In genomic region chr2:214604861-214605260, GRCh38 we compare ENCODE assay signal across 20 cellular contexts.
DNase-seq lines count a peak whose midpoint lies in the region; ATAC-seq and TF ChIP-seq lines count a peak whose summit lies in the region.
"Had no signal": no experiment of that assay in that cellular context is flagged by ENCODE, and none has a peak within 500 bp of the region (broad histone marks: within the 10 kb centered on the region; RNA-seq: fewer than 3 reads in every experiment).

No MANE protein-coding gene starts in this region.

- H3K36me3 ChIP-seq in PC-3 (ENCODE audit: low read depth, low read length): no peaks in the 10 kb centered on the region
- H3K36me3 ChIP-seq in upper lobe of right lung: no peaks in the 10 kb centered on the region
- H3K36me3 ChIP-seq: cardiac muscle cell, uterus had no signal

- intact Hi-C loops in PC-3 (cut with micrococcal nuclease): no loop called here
- intact Hi-C loops in upper lobe of right lung (cut with DNase I): no loop called here

- H3K9me2 ChIP-seq in PC-3 (replicated peaks; ENCODE audit: low read length): no peaks in the 10 kb centered on the region

- H3K4me2 ChIP-seq in PC-3 (ENCODE audit: low read length): no peak overlapping the region

- no peaks in the 10 kb centered on the region for H3F3A ChIP-seq in PC-3 (ENCODE audit: low read length, unreplicated experiment)

- H2AFZ ChIP-seq in PC-3 (ENCODE audit: low read length): no peak overlapping the region

- no peak overlapping the region for H3K4me3 ChIP-seq in PC-3 (ENCODE audit: low read length)
- H3K4me3 ChIP-seq in fibroblast of pulmonary artery (replicated peaks; ENCODE audit: low read depth, low read length): no peak overlapping the region
- H3K4me3 ChIP-seq in upper lobe of right lung: no peak overlapping the region
- H3K4me3 ChIP-seq: cardiac muscle cell, uterus had no signal

- in situ Hi-C loops in G401 (cut with HindIII; ENCODE audit: low sequenced_read_pairs): no loop called here

- H3K4me1 ChIP-seq in PC-3 (ENCODE audit: insufficient read depth, low read length) (no peaks in the 10 kb centered on the region), upper lobe of right lung (no peaks in the 10 kb centered on the region)
- H3K4me1 ChIP-seq: uterus had no signal

- no peak for ATAC-seq in PC-3
- peak; percentile 51 for ATAC-seq in upper lobe of right lung
- ATAC-seq in HG03571 (IDR thresholded peaks at IDR 0.05; ENCODE audit: unreplicated experiment): no peak
- ATAC-seq: activated CD8-positive, alpha-beta T cell treated with anti-CD3 and anti-CD28 coated beads, Interleukin-2, amount 10 ng/mL, durations not matched to agents 7 days and 5 days; activated T-cell treated with anti-CD3 and anti-CD28 coated beads, Interleukin-2, amount 50 U/mL, for 72 hours; HCT116; naive thymus-derived CD8-positive, alpha-beta T cell had no signal

- BruUV-seq in PC-3 (replicated peaks; lab: Mats Ljungman, UMichigan): no TSS peak

- H3K9me3 ChIP-seq in PC-3 (ENCODE audit: low read length) (no peaks in the 10 kb centered on the region), upper lobe of right lung (no peaks in the 10 kb centered on the region)
- H3K9me3 ChIP-seq: uterus had no signal

- TF ChIP-seq CTCF in PC-3 (conservative IDR thresholded peaks at IDR 0.05; ENCODE audit: low read depth, low read length) (no peak), fibroblast of pulmonary artery (IDR thresholded peaks at IDR 0.05; ENCODE audit: low read length, missing control alignments) (no peak), upper lobe of right lung (IDR thresholded peaks at IDR 0.05) (no peak)

- H3K27ac ChIP-seq in PC-3 (ENCODE audit: low read length): no peak overlapping the region
- H3K27ac ChIP-seq in upper lobe of right lung: no peak overlapping the region
- H3K27ac ChIP-seq: cardiac muscle cell, uterus had no signal

- DNase-seq in ELR (ENCODE audit: low read depth): peak; percentile 67
- peak; percentile 35 for DNase-seq in PC-3
- peak; percentile 6 for DNase-seq in fibroblast of pulmonary artery (ENCODE audit: low read depth)
- no peak for DNase-seq in upper lobe of right lung
- no peak for DNase-seq in G401 (ENCODE audit: low spot score)
- no peak for DNase-seq in islet precursor cell
- DNase-seq: activated B cell treated with CpG ODN at 0.5 μM for 24 hours; activated CD8-positive, alpha-beta T cell treated with anti-CD3 and anti-CD28 coated beads, Interleukin-2, amount 10 ng/mL, durations not matched to agents 7 days and 5 days; activated T-cell treated with anti-CD3 and anti-CD28 coated beads, Interleukin-2, amount 50 U/mL, for 72 hours; DMS79 treated with DMSO at 0.1 percent for 48 hours; naive thymus-derived CD8-positive, alpha-beta T cell; NCI-H1105 treated with DMSO at 0.1 percent for 48 hours; NCI-H526; Right ventricle myocardium superior; small intestine; stimulated activated CD4-positive, alpha-beta T cell treated with anti-CD3 and anti-CD28 coated beads, Interleukin-4, amount 100 ng/mL, for 24 hours; uterus had no signal

- CTCF ChIA-PET in PC-3 (lab: Charles Lee): no interaction called here

- no peaks in the 10 kb centered on the region for H4K20me1 ChIP-seq in PC-3 (ENCODE audit: low read length)

- H3K27me3 ChIP-seq in PC-3 (ENCODE audit: low read length): no peaks in the 10 kb centered on the region
- H3K27me3 ChIP-seq in upper lobe of right lung: no peaks in the 10 kb centered on the region
- H3K27me3 ChIP-seq: cardiac muscle cell, uterus had no signal

- H3K79me2 ChIP-seq in PC-3 (ENCODE audit: low read length): no peaks in the 10 kb centered on the region

- no peak overlapping the region for H3K9ac ChIP-seq in PC-3 (ENCODE audit: low read length)

- POLR2A ChIA-PET in PC-3 (lab: Charles Lee; ENCODE audit: unreplicated experiment): interaction anchor here (0.6 kb wide), 1 partner anchor 183 kb away, joined by 3 read pairs; no protein-coding TSS in a partner anchor

Comparison
In these comparisons a context has a peak if more than half of its experiments do, and no peak if none do; other contexts are left out.
1. DNase-seq: peak in ELR (single experiment), PC-3 (single experiment) and fibroblast of pulmonary artery (single experiment); none in upper lobe of right lung (single experiment), G401 (single experiment) and islet precursor cell (single experiment).